In the genomic region with DNA sequence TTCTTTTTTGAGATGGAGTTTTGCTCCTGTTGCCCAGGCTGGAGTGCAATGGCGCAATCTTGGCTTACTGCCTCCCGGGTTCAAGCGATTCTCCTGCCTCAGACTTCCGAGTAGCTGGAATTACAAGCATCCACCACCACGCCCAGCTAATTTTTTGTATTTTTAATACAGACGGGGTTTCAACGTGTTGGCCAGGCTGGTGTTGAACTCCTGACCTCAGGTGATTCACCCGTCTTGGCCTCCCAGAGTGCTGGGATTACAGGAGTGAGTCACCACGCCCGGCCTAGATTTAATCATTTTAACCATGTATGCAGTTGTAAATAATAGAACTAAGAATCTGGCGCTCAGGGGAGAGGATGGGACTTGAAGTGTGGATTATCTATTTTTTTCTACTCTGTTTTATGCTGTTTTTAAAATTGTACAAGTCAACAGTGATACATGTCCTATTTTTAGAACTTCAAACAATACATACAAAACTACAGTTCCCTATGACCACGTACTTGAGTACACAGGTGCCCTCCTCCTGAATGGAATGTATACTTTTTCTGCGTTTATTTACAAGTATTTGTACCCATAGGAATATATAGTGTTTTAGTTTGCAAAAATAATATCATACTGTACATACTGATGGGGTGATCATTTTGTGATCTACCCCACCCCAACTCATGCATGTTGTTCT, we compare ENCODE assay signal across 8 cellular contexts. TPM values are rescaled to one million over a fixed set of nuclear protein-coding genes. Genes with fewer than 3 reads are reported as not detected.
DNase-seq lines count a peak whose midpoint lies in the region; ATAC-seq, FAIRE-seq and TF ChIP-seq lines count a peak whose summit lies in the region.

No MANE protein-coding gene starts in this region.

- no peak overlapping the region for H3K18ac ChIP-seq in mesendoderm (ENCODE audit: low read length)

- no peaks in the 10 kb centered on the region for H3K9me2 ChIP-seq in MM.1S (replicated peaks; ENCODE audit: insufficient read depth, low read length)

- no peak overlapping the region for H2AK5ac ChIP-seq in mesendoderm (ENCODE audit: low read length)

- no peak overlapping the region for H3K23ac ChIP-seq in mesendoderm (ENCODE audit: low read length)

- no peak for FAIRE-seq in urothelium cell line (lab: Jason Lieb, UNC)

- ATAC-seq in HG03565 (IDR thresholded peaks at IDR 0.05; ENCODE audit: unreplicated experiment): no peak
- ATAC-seq in HG02588 (IDR thresholded peaks at IDR 0.05; ENCODE audit: unreplicated experiment): no peak

- H3K27ac ChIP-seq in MM.1S (ENCODE audit: low read length) (peak overlapping the region; percentile 33; the same call in 1 of the 2 replicates), mesendoderm (ENCODE audit: low read depth, low read length) (no peak overlapping the region)

- H2BK120ac ChIP-seq in mesendoderm (ENCODE audit: low read depth, low read length): no peak overlapping the region

- H2BK5ac ChIP-seq in mesendoderm (ENCODE audit: low read length): no peak overlapping the region

- no peak overlapping the region for H3K56ac ChIP-seq in mesendoderm (ENCODE audit: low read length)

- peaks cover 38% of the 10 kb centered on the region for H3K4me1 ChIP-seq in MM.1S (ENCODE audit: low read length)
- H3K4me1 ChIP-seq in adipocyte (ENCODE audit: control insufficient read depth, insufficient read depth, low read length): peaks cover 33% of the 10 kb centered on the region
- H3K4me1 ChIP-seq in mesendoderm (ENCODE audit: control insufficient read depth, low read depth, low read length): no peaks in the 10 kb centered on the region

- no peak overlapping the region for H2BK15ac ChIP-seq in mesendoderm (replicated peaks; ENCODE audit: low read depth)

- H3K79me2 ChIP-seq in MM.1S (ENCODE audit: low read length) (peaks cover 95% of the 10 kb centered on the region), mesendoderm (ENCODE audit: control insufficient read depth, insufficient read depth, low read length) (peaks cover 24% of the 10 kb centered on the region)

- no peaks in the 10 kb centered on the region for H3K9me3 ChIP-seq in MM.1S (replicated peaks; ENCODE audit: insufficient read depth, low read length)
- no peaks in the 10 kb centered on the region for H3K9me3 ChIP-seq in adipocyte (ENCODE audit: control insufficient read depth, low read length)

- TF ChIP-seq CTCF in AG10803 (conservative IDR thresholded peaks at IDR 0.05; ENCODE audit: low read length) (no peak), MM.1S (IDR thresholded peaks at IDR 0.05; ENCODE audit: low read length) (no peak), GM20000 (IDR thresholded peaks at IDR 0.05; ENCODE audit: extremely low read depth, missing control alignments) (no peak)

- WGBS in mesendoderm (ENCODE audit: extremely low coverage, insufficient coverage, low lambda C conversion rate): no CpG with 5 or more reads among the region's 13 CpGs

- H4K20me1 ChIP-seq in MM.1S (ENCODE audit: insufficient read depth, low read length): no peaks in the 10 kb centered on the region

- H2AFZ ChIP-seq in MM.1S (ENCODE audit: low read length): no peak overlapping the region

- H3K4me3 ChIP-seq in AG10803 (ENCODE audit: low read length): no peak overlapping the region
- no peak overlapping the region for H3K4me3 ChIP-seq in MM.1S (ENCODE audit: low read length)
- no peak overlapping the region for H3K4me3 ChIP-seq in adipocyte (ENCODE audit: low read length)
- no peak overlapping the region for H3K4me3 ChIP-seq in mesendoderm (ENCODE audit: low read length)

- no peak overlapping the region for H4K8ac ChIP-seq in mesendoderm (ENCODE audit: low read depth, low read length)

- DNase-seq in AG10803 (ENCODE audit: low read depth) (peak; percentile 94), MM.1S (peak; percentile 38), adipocyte (ENCODE audit: low read depth) (peak; percentile 83), mesendoderm (peak; percentile 44), urothelium cell line (ENCODE audit: low spot score) (peak; percentile 38), GM20000 (ENCODE audit: low spot score) (no peak)

- no peak overlapping the region for H4K5ac ChIP-seq in mesendoderm (ENCODE audit: low read length)

- H3K79me1 ChIP-seq in mesendoderm (ENCODE audit: low read length): peaks cover 12% of the 10 kb centered on the region

- H3K27me3 ChIP-seq in MM.1S (replicated peaks; ENCODE audit: insufficient read depth, low read length) (no peaks in the 10 kb centered on the region), adipocyte (replicated peaks; ENCODE audit: control insufficient read depth, insufficient read depth, low read length) (no peaks in the 10 kb centered on the region), mesendoderm (ENCODE audit: insufficient read depth, low read length, poor library complexity) (no peaks in the 10 kb centered on the region)

- H3K4me2 ChIP-seq in MM.1S (ENCODE audit: low read depth, low read length) (no peak overlapping the region), mesendoderm (ENCODE audit: low read length) (no peak overlapping the region)

- H3K9ac ChIP-seq in MM.1S (ENCODE audit: low read length) (no peak overlapping the region), adipocyte (ENCODE audit: low read length) (no peak overlapping the region), mesendoderm (ENCODE audit: low read length) (no peak overlapping the region)

- no peaks in the 10 kb centered on the region for H3F3A ChIP-seq in MM.1S (ENCODE audit: insufficient read depth, low read length)

- H3K4ac ChIP-seq in mesendoderm (ENCODE audit: low read depth, low read length): no peak overlapping the region

- H3K36me3 ChIP-seq in MM.1S (replicated peaks; ENCODE audit: insufficient read depth, low read length) (no peaks in the 10 kb centered on the region), adipocyte (ENCODE audit: control insufficient read depth, insufficient read depth, low read length, severe bottlenecking) (peaks cover 55% of the 10 kb centered on the region), mesendoderm (ENCODE audit: control insufficient read depth, insufficient read depth, low read length) (peaks cover 4% of the 10 kb centered on the region)

RNA-seq across cellular contexts. Expression of a gene that starts 27.8 kb away (rescaled TPM):
- polyA plus RNA-seq in mesendoderm (2013, experiment 1 of 2): 18.3 TPM
- 18.5 TPM for polyA plus RNA-seq in mesendoderm (2013, experiment 2 of 2)
